1 cellular context compared by ENCODE assay signal in genomic region chr15:71153823-71154524, GRCh38.
TF ChIP-seq lines count a peak whose summit lies in the region.

No MANE protein-coding gene starts in this region.

TF ChIP-seq in HEK293, 187 proteins besides CTCF, POLR2A, EP300 and RAD21 (continued from another document):
- TF ChIP-seq PRDM2 (tag by site-specific recombination; IDR thresholded peaks at IDR 0.05; ENCODE audit: borderline replicate concordance): no peak
- TF ChIP-seq ZNF366 (tag by site-specific recombination; conservative IDR thresholded peaks at IDR 0.05): no peak
- no peak for TF ChIP-seq ZNF624 (tag by site-specific recombination; IDR thresholded peaks at IDR 0.05)
- TF ChIP-seq ZIC2 (tag by site-specific recombination; IDR thresholded peaks at IDR 0.05): peak; percentile 79
- TF ChIP-seq ZNF530 (tag by site-specific recombination; IDR thresholded peaks at IDR 0.05; ENCODE audit: low read depth): no peak
- peak; percentile 67; the same call in 1 of the 2 replicates for TF ChIP-seq ZBTB6 (tag by site-specific recombination; IDR thresholded peaks at IDR 0.05)
- no peak for TF ChIP-seq ZNF776 (tag by site-specific recombination; IDR thresholded peaks at IDR 0.05; ENCODE audit: borderline replicate concordance)
- no peak for TF ChIP-seq ZNF221 (tag by site-specific recombination; IDR thresholded peaks at IDR 0.05; ENCODE audit: borderline replicate concordance)
- TF ChIP-seq ZNF449 (tag by site-specific recombination; IDR thresholded peaks at IDR 0.05): no peak
- no peak for TF ChIP-seq PRDM4 (tag by site-specific recombination; IDR thresholded peaks at IDR 0.05)
- TF ChIP-seq ZNF335 (tag by site-specific recombination; conservative IDR thresholded peaks at IDR 0.05): no peak
- TF ChIP-seq FEZF1 (tag by site-specific recombination; IDR thresholded peaks at IDR 0.05): peak; percentile 53; the same call in 1 of the 2 replicates
- TF ChIP-seq KLF7 (tag by site-specific recombination; IDR thresholded peaks at IDR 0.05; ENCODE audit: borderline replicate concordance): no peak
- no peak for TF ChIP-seq SP2 (tag by site-specific recombination; IDR thresholded peaks at IDR 0.05)
- TF ChIP-seq BCL11A (tag by site-specific recombination; IDR thresholded peaks at IDR 0.05; ENCODE audit: low read depth): no peak
- no peak for TF ChIP-seq ZNF24 (tag by site-specific recombination; IDR thresholded peaks at IDR 0.05)
- TF ChIP-seq ZNF202 (tag by site-specific recombination; IDR thresholded peaks at IDR 0.05; ENCODE audit: borderline replicate concordance): no peak
- TF ChIP-seq GLIS2 (tag by site-specific recombination; IDR thresholded peaks at IDR 0.05): no peak
- no peak for TF ChIP-seq ZNF510 (tag by site-specific recombination; IDR thresholded peaks at IDR 0.05; ENCODE audit: insufficient replicate concordance)
- TF ChIP-seq SETDB1 (IDR thresholded peaks at IDR 0.05; ENCODE audit: insufficient read length, low read length): no peak
- TF ChIP-seq ZBTB8A (tag by site-specific recombination; IDR thresholded peaks at IDR 0.05): no peak
- TF ChIP-seq ZNF501 (tag by site-specific recombination; IDR thresholded peaks at IDR 0.05): no peak
- TF ChIP-seq ZNF658 (tag by site-specific recombination; IDR thresholded peaks at IDR 0.05): no peak
- TF ChIP-seq ZNF19 (tag by site-specific recombination; IDR thresholded peaks at IDR 0.05; ENCODE audit: low read depth): no peak
TF ChIP-seq in HEK293: peak in this region for 3.
